Comparison of ENCODE assay signal across 30 cellular contexts in the genomic region with DNA sequence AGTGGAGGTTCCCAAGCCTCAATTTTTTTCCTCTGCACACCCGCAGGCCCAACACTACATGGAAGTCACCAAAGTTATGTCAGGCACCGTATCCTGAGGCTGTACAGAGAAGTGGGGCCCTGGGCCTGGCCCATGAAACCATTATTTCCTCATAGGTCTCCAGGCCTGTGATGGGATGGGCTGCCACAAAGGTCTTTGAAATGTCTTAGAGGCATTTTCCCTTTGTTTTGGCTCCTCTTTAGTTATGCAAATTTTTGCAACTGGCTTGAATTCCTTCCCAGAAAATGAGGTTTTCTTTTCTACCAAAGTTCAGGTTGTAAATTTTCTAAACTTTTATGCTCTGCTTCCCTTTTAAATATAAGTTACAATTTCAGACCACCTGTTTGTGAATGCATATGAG.
"Had no signal": no experiment of that assay in that cellular context is flagged by ENCODE, and none has a peak within 500 bp of the region (broad histone marks: within the 10 kb centered on the region; RNA-seq: fewer than 3 reads in every experiment).

No MANE protein-coding gene starts in this region.

- H3K36me3 ChIP-seq: brain microvascular endothelial cell, WERI-Rb-1 had no signal

- DNase-seq: activated CD4-positive, alpha-beta memory T cell treated with anti-CD3 and anti-CD28 coated beads for 36 hours; activated CD4-positive, alpha-beta T cell treated with anti-CD3 and anti-CD28 coated beads for 36 hours; activated CD4-positive, alpha-beta T cell treated with anti-CD3 and anti-CD28 coated beads, Interleukin-2, amount 10 ng/mL, durations not matched to agents 24 days and 14 days; activated CD4-positive, CD25-positive, alpha-beta regulatory T cell; activated CD4-positive, CD25-positive, alpha-beta regulatory T cell treated with anti-CD3 and anti-CD28 coated beads, Interleukin-2, amount 50 U/mL, for 72 hours; activated CD8-positive, alpha-beta memory T cell treated with anti-CD3 and anti-CD28 coated beads, Interleukin-2, amount 10 ng/mL, durations not matched to agents 7 days and 5 days; activated CD8-positive, alpha-beta memory T cell treated with anti-CD3 and anti-CD28 coated beads, Interleukin-2, amount 50 U/mL, for 4 hours; activated CD8-positive, alpha-beta T cell treated with anti-CD3 and anti-CD28 coated beads, Interleukin-2, amount 10 ng/mL, durations not matched to agents 7 days and 5 days; activated gamma-delta T cell; activated naive CD4-positive, alpha-beta T cell; activated naive CD4-positive, alpha-beta T cell treated with anti-CD3 and anti-CD28 coated beads, Interleukin-2, amount 10 ng/mL, durations not matched to agents 7 days and 5 days; activated naive CD8-positive, alpha-beta T cell treated with anti-CD3 and anti-CD28 coated beads, Interleukin-2, amount 10 ng/mL, durations not matched to agents 7 days and 5 days; activated T-cell treated with anti-CD3 and anti-CD28 coated beads, Interleukin-2, amount 50 U/mL, for 24 hours; activated T-cell treated with anti-CD3 and anti-CD28 coated beads, Interleukin-2, amount 50 U/mL, for 72 hours; anterior cingulate cortex; brain microvascular endothelial cell; dorsolateral prefrontal cortex; effector memory CD4-positive, alpha-beta T cell; endodermal cell; foreskin fibroblast; head of caudate nucleus; T-helper 17 cell; T1000; WERI-Rb-1 had no signal

- H3K27me3 ChIP-seq: brain microvascular endothelial cell, dorsolateral prefrontal cortex had no signal

- H3K27me3 Mint-ChIP-seq: activated CD4-positive, alpha-beta memory T cell treated with anti-CD3 and anti-CD28 coated beads for 36 hours; activated CD4-positive, alpha-beta T cell treated with anti-CD3 and anti-CD28 coated beads for 36 hours; activated CD4-positive, alpha-beta T cell treated with anti-CD3 and anti-CD28 coated beads, Interleukin-2, amount 10 ng/mL, durations not matched to agents 24 days and 14 days; activated CD8-positive, alpha-beta memory T cell treated with anti-CD3 and anti-CD28 coated beads, Interleukin-2, amount 10 ng/mL, durations not matched to agents 7 days and 5 days; activated naive CD4-positive, alpha-beta T cell treated with anti-CD3 and anti-CD28 coated beads, Interleukin-2, amount 10 ng/mL, durations not matched to agents 7 days and 5 days; activated naive CD8-positive, alpha-beta T cell treated with anti-CD3 and anti-CD28 coated beads, Interleukin-2, amount 10 ng/mL, durations not matched to agents 7 days and 5 days; activated T-cell treated with anti-CD3 and anti-CD28 coated beads, Interleukin-2, amount 50 U/mL, for 24 hours; central memory CD8-positive, alpha-beta T cell; dendritic cell treated with granulocyte-macrophage colony-stimulating factor and Interleukin-4, amounts not matched to agents 40 ng/mL and 50 ng/mL, for 4 days; T-helper 17 cell had no signal

- H3K4me3 Mint-ChIP-seq: activated CD4-positive, alpha-beta memory T cell treated with anti-CD3 and anti-CD28 coated beads for 36 hours; activated CD4-positive, alpha-beta T cell treated with anti-CD3 and anti-CD28 coated beads for 36 hours; activated CD4-positive, alpha-beta T cell treated with anti-CD3 and anti-CD28 coated beads, Interleukin-2, amount 10 ng/mL, durations not matched to agents 24 days and 14 days; activated CD8-positive, alpha-beta memory T cell treated with anti-CD3 and anti-CD28 coated beads, Interleukin-2, amount 10 ng/mL, durations not matched to agents 7 days and 5 days; activated CD8-positive, alpha-beta T cell treated with anti-CD3 and anti-CD28 coated beads, Interleukin-2, amount 10 ng/mL, durations not matched to agents 7 days and 5 days; activated naive CD4-positive, alpha-beta T cell treated with anti-CD3 and anti-CD28 coated beads, Interleukin-2, amount 10 ng/mL, durations not matched to agents 7 days and 5 days; activated naive CD8-positive, alpha-beta T cell treated with anti-CD3 and anti-CD28 coated beads, Interleukin-2, amount 10 ng/mL, durations not matched to agents 7 days and 5 days; activated T-cell treated with anti-CD3 and anti-CD28 coated beads, Interleukin-2, amount 50 U/mL, for 24 hours; activated T-cell treated with anti-CD3 and anti-CD28 coated beads, Interleukin-2, amount 50 U/mL, for 72 hours; central memory CD8-positive, alpha-beta T cell; dendritic cell treated with granulocyte-macrophage colony-stimulating factor and Interleukin-4, amounts not matched to agents 40 ng/mL and 50 ng/mL, for 4 days; endodermal cell; T-helper 17 cell; T-helper 2 cell treated with Interferon-gamma antibody and Interleukin-4, amounts not matched to agents 5 μg/mL and 100 μg/mL, for 36 hours had no signal

- H3K36me3 Mint-ChIP-seq: activated CD4-positive, alpha-beta memory T cell treated with anti-CD3 and anti-CD28 coated beads for 36 hours; activated CD8-positive, alpha-beta memory T cell treated with anti-CD3 and anti-CD28 coated beads, Interleukin-2, amount 10 ng/mL, durations not matched to agents 7 days and 5 days; activated naive CD4-positive, alpha-beta T cell treated with anti-CD3 and anti-CD28 coated beads, Interleukin-2, amount 10 ng/mL, durations not matched to agents 7 days and 5 days; activated naive CD4-positive, alpha-beta T cell treated with anti-CD3 and anti-CD28 coated beads, Interleukin-2, amount 50 U/mL, for 72 hours; activated naive CD8-positive, alpha-beta T cell treated with anti-CD3 and anti-CD28 coated beads, Interleukin-2, amount 10 ng/mL, durations not matched to agents 7 days and 5 days had no signal

- H3K27ac Mint-ChIP-seq: activated CD4-positive, alpha-beta memory T cell treated with anti-CD3 and anti-CD28 coated beads for 36 hours; activated CD4-positive, alpha-beta T cell treated with anti-CD3 and anti-CD28 coated beads for 36 hours; activated CD4-positive, alpha-beta T cell treated with anti-CD3 and anti-CD28 coated beads, Interleukin-2, amount 10 ng/mL, durations not matched to agents 24 days and 14 days; activated CD8-positive, alpha-beta memory T cell treated with anti-CD3 and anti-CD28 coated beads, Interleukin-2, amount 10 ng/mL, durations not matched to agents 7 days and 5 days; activated CD8-positive, alpha-beta T cell treated with anti-CD3 and anti-CD28 coated beads, Interleukin-2, amount 10 ng/mL, durations not matched to agents 7 days and 5 days; activated naive CD4-positive, alpha-beta T cell treated with anti-CD3 and anti-CD28 coated beads, Interleukin-2, amount 10 ng/mL, durations not matched to agents 7 days and 5 days; activated naive CD4-positive, alpha-beta T cell treated with anti-CD3 and anti-CD28 coated beads, Interleukin-2, amount 50 U/mL, for 72 hours; activated naive CD8-positive, alpha-beta T cell treated with anti-CD3 and anti-CD28 coated beads, Interleukin-2, amount 10 ng/mL, durations not matched to agents 7 days and 5 days; activated T-cell treated with anti-CD3 and anti-CD28 coated beads, Interleukin-2, amount 50 U/mL, for 24 hours; activated T-cell treated with anti-CD3 and anti-CD28 coated beads, Interleukin-2, amount 50 U/mL, for 72 hours; dendritic cell treated with granulocyte-macrophage colony-stimulating factor and Interleukin-4, amounts not matched to agents 40 ng/mL and 50 ng/mL, for 4 days; endodermal cell; T-helper 17 cell; T-helper 2 cell treated with Interferon-gamma antibody and Interleukin-4, amounts not matched to agents 5 μg/mL and 100 μg/mL, for 36 hours had no signal

- H3K4me1 Mint-ChIP-seq: activated CD4-positive, alpha-beta T cell treated with anti-CD3 and anti-CD28 coated beads for 36 hours; activated CD4-positive, alpha-beta T cell treated with anti-CD3 and anti-CD28 coated beads, Interleukin-2, amount 10 ng/mL, durations not matched to agents 24 days and 14 days; activated CD8-positive, alpha-beta memory T cell treated with anti-CD3 and anti-CD28 coated beads, Interleukin-2, amount 10 ng/mL, durations not matched to agents 7 days and 5 days; activated naive CD4-positive, alpha-beta T cell treated with anti-CD3 and anti-CD28 coated beads, Interleukin-2, amount 10 ng/mL, durations not matched to agents 7 days and 5 days; activated naive CD8-positive, alpha-beta T cell treated with anti-CD3 and anti-CD28 coated beads, Interleukin-2, amount 10 ng/mL, durations not matched to agents 7 days and 5 days; central memory CD8-positive, alpha-beta T cell; endodermal cell; T-helper 17 cell had no signal

- ATAC-seq: activated CD4-positive, alpha-beta T cell treated with anti-CD3 and anti-CD28 coated beads for 36 hours; activated CD8-positive, alpha-beta memory T cell treated with anti-CD3 and anti-CD28 coated beads, Interleukin-2, amount 10 ng/mL, durations not matched to agents 7 days and 5 days; activated CD8-positive, alpha-beta T cell treated with anti-CD3 and anti-CD28 coated beads, Interleukin-2, amount 10 ng/mL, durations not matched to agents 7 days and 5 days; activated naive CD4-positive, alpha-beta T cell treated with anti-CD3 and anti-CD28 coated beads, Interleukin-2, amount 50 U/mL, for 72 hours; activated T-cell treated with anti-CD3 and anti-CD28 coated beads, Interleukin-2, amount 50 U/mL, for 72 hours; esophagus mucosa; T-helper 17 cell had no signal

- H3K27ac ChIP-seq: brain microvascular endothelial cell, coronary artery, dorsolateral prefrontal cortex, WERI-Rb-1 had no signal

- H3K9me3 Mint-ChIP-seq: activated CD4-positive, alpha-beta T cell treated with anti-CD3 and anti-CD28 coated beads, Interleukin-2, amount 10 ng/mL, durations not matched to agents 24 days and 14 days; activated naive CD4-positive, alpha-beta T cell treated with anti-CD3 and anti-CD28 coated beads, Interleukin-2, amount 10 ng/mL, durations not matched to agents 7 days and 5 days; activated naive CD8-positive, alpha-beta T cell treated with anti-CD3 and anti-CD28 coated beads, Interleukin-2, amount 10 ng/mL, durations not matched to agents 7 days and 5 days; central memory CD8-positive, alpha-beta T cell; dendritic cell treated with granulocyte-macrophage colony-stimulating factor and Interleukin-4, amounts not matched to agents 40 ng/mL and 50 ng/mL, for 4 days; T-helper 2 cell treated with Interferon-gamma antibody and Interleukin-4, amounts not matched to agents 5 μg/mL and 100 μg/mL, for 36 hours had no signal

- H3K4me3 ChIP-seq: coronary artery, dorsolateral prefrontal cortex had no signal
